Comparison of ENCODE assay signal across 1 cellular context in genomic region chr14:77707355-77707723, GRCh38.
TF ChIP-seq lines count a peak whose summit lies in the region.

No MANE protein-coding gene starts in this region.

TF ChIP-seq in H1, 55 proteins besides CTCF, POLR2A, EP300 and RAD21:
- TF ChIP-seq YY1 (IDR thresholded peaks at IDR 0.05; ENCODE audit: low read depth, low read length) (peak; percentile 58), TCF12 (IDR thresholded peaks at IDR 0.05; ENCODE audit: low read depth, low read length) (no peak)
